9 cellular contexts compared by ENCODE assay signal in genomic region chr3:62529230-62529629, GRCh38.
A peak's percentile ranks its signal among the peaks of the same experiment; 100 is the strongest.
DNase-seq lines count a peak whose midpoint lies in the region; ATAC-seq and TF ChIP-seq lines count a peak whose summit lies in the region.
"Had no signal": no experiment of that assay in that cellular context is flagged by ENCODE, and none has a peak within 500 bp of the region (broad histone marks: within the 10 kb centered on the region; RNA-seq: fewer than 3 reads in every experiment).

No MANE protein-coding gene starts in this region.

- H3K27ac Mint-ChIP-seq in MCF 10A (ENCODE audit: low read depth, unreplicated experiment): no peak overlapping the region

- H3K36me3 ChIP-seq in liver (ENCODE audit: control insufficient read depth in 4 of 4, insufficient read depth in 3 of 4, low read depth in 1 of 4, low read length in 3 of 4): no peaks in the 10 kb centered on the region

- POLR2A ChIA-PET in MCF 10A (lab: Yijun Ruan, JAX): no interaction called here

- BruUV-seq in MCF 10A (replicated peaks; lab: Mats Ljungman, UMichigan): no TSS peak

- peaks cover 9% of the 10 kb centered on the region for H3K4me1 Mint-ChIP-seq in MCF 10A (ENCODE audit: insufficient read depth, unreplicated experiment)

- no peak overlapping the region for H3K4me3 Mint-ChIP-seq in MCF 10A (ENCODE audit: unreplicated experiment)

- no peaks in the 10 kb centered on the region for H3K9me3 ChIP-seq in liver (ENCODE audit: control insufficient read depth in 4 of 4, low read length in 3 of 4)

- H3K9me3 Mint-ChIP-seq in MCF 10A (ENCODE audit: unreplicated experiment): no peaks in the 10 kb centered on the region

- no peak for TF ChIP-seq CTCF in LNCaP clone FGC (IDR thresholded peaks at IDR 0.05; ENCODE audit: control insufficient read depth, extremely low read depth, insufficient read depth)
- no peak for TF ChIP-seq CTCF in MCF 10A (IDR thresholded peaks at IDR 0.05; ENCODE audit: unreplicated experiment)
- no peak for TF ChIP-seq CTCF in liver (IDR thresholded peaks at IDR 0.05; ENCODE audit: low read depth, low read length, missing input control)

- ATAC-seq in GM19397 (IDR thresholded peaks at IDR 0.05; ENCODE audit: unreplicated experiment): no peak
- ATAC-seq in HG03159 (IDR thresholded peaks at IDR 0.05; ENCODE audit: unreplicated experiment): no peak

- H3K9ac ChIP-seq in liver (ENCODE audit: low read depth in 1 of 2, low read length in 2 of 2): no peak overlapping the region

- peaks cover 88% of the 10 kb centered on the region for H3K27me3 Mint-ChIP-seq in MCF 10A (ENCODE audit: insufficient read depth, unreplicated experiment)

- no peaks in the 10 kb centered on the region for H3K4me1 ChIP-seq in liver (ENCODE audit: control insufficient read depth in 4 of 4, insufficient read depth in 4 of 4, low read length in 3 of 4)

- H3K36me3 Mint-ChIP-seq in MCF 10A (ENCODE audit: insufficient read depth, unreplicated experiment): no peaks in the 10 kb centered on the region

- CTCF ChIA-PET in MCF 10A (lab: Yijun Ruan, JAX): no interaction called here

- TF ChIP-seq RAD21 in liver (IDR thresholded peaks at IDR 0.05): no peak

- H3K4me3 ChIP-seq in LNCaP clone FGC (ENCODE audit: low read depth, low read length) (no peak overlapping the region), liver (ENCODE audit: low read depth in 1 of 3, low read length in 3 of 3) (no peak overlapping the region)

- peaks cover 0 to 2% (median 0%) of the 10 kb centered on the region in 4 donors for H3K27me3 ChIP-seq in liver (ENCODE audit: control insufficient read depth in 4 of 4, insufficient read depth in 4 of 4, low read length in 3 of 4)

- DNase-seq in Daoy (ENCODE audit: low read depth) (peak; percentile 32), LNCaP clone FGC (ENCODE audit: low read depth) (peak; percentile 11), MCF 10A (ENCODE audit: unreplicated experiment) (peak; percentile 71), OCI-M2 (lab: John Stamatoyannopoulos, UW; ENCODE audit: unreplicated experiment) (no peak), NCI-H146 treated with DMSO at 0.1 percent for 48 hours (lab: John Stamatoyannopoulos, UW; ENCODE audit: unreplicated experiment) (no peak)
- DNase-seq: NCI-H2107 had no signal

- H3K27ac ChIP-seq in liver (ENCODE audit: low read depth in 1 of 2, low read length in 2 of 2): no peak overlapping the region

- WGBS in liver: 34% methylated on average over 4 of the region's 4 CpGs

- intact Hi-C loops in MCF 10A (cut with micrococcal nuclease): no loop called here

TF ChIP-seq in liver, 16 proteins besides CTCF, POLR2A, EP300 and RAD21:
- TF ChIP-seq HNF4A (conservative IDR thresholded peaks at IDR 0.05) (no peak), REST (IDR thresholded peaks at IDR 0.05) (peak; percentile 98), NR2F2 (IDR thresholded peaks at IDR 0.05) (no peak), TAF1 (conservative IDR thresholded peaks at IDR 0.05) (no peak)
TF ChIP-seq in liver: peak in this region for 1.

Comparison
In these comparisons a context has a peak if more than half of its experiments do, and no peak if none do; other contexts are left out.
1. DNase-seq: peak in Daoy (single experiment), LNCaP clone FGC (single experiment) and MCF 10A (single experiment); none in OCI-M2 (single experiment) and NCI-H146 treated with DMSO at 0.1 percent for 48 hours (single experiment).